In genomic region chr19:11558881-11559828, GRCh38 we compare ENCODE assay signal across 8 cellular contexts. TPM values are rescaled to one million over a fixed set of nuclear protein-coding genes. Genes with fewer than 3 reads are reported as not detected.
DNase-seq lines count a peak whose midpoint lies in the region; ATAC-seq, FAIRE-seq and TF ChIP-seq lines count a peak whose summit lies in the region.

TSS of gene ELOF1 (minus strand) at chr19:11559230. CDS start at chr19:11554347, 4,883 bp downstream.

- H3K36me3 Mint-ChIP-seq in memory B cell, result peaks cover 11% of the 10 kb centered on the region

- H3K9me3 ChIP-seq in H1 (ENCODE audit: insufficient read depth in 2 of 2, low read depth in 1 of 2, low read length in 1 of 2), result no peaks in the 10 kb centered on the region

- H3K4me1 Mint-ChIP-seq in memory B cell, result peaks cover 49% of the 10 kb centered on the region

- POLR2A ChIA-PET in H1 (lab: Charles Lee; ENCODE audit: partially characterized antibody), result interaction anchor here (0.8 to 2.5 kb wide), 21 partner anchors 9 to 1255 kb away, joined by 3 to 10 read pairs (median 5); partner anchors contain the start of genes CNN1 and ECSIT

- no peaks in the 10 kb centered on the region for H3K27me3 ChIP-seq in H1 (replicated peaks in 1 of 4; ENCODE audit: control insufficient read depth in 3 of 4, extremely low read depth in 1 of 4, insufficient read depth in 3 of 4, low read length in 3 of 4)

- CTCF ChIA-PET in H1 (lab: Charles Lee; ENCODE audit: partially characterized antibody), result interaction anchor here (0.8 to 3.2 kb wide), 16 partner anchors 8 to 426 kb away, joined by 3 to 24 read pairs (median 5); partner anchors contain the start of gene ZNF653

- H3K4me1 ChIP-seq in H1 (replicated peaks in 1 of 4; ENCODE audit: control insufficient read depth in 3 of 4, insufficient read depth in 4 of 4, low read length in 3 of 4), result peaks cover 0 to 3% (median 0%) of the 10 kb centered on the region in 4 experiments; a peak in 4 of 7 replicates

- H3K14ac ChIP-seq in H1 (ENCODE audit: insufficient read length), result no peak within 1 kb of the TSS

- peak within 1 kb of the TSS; percentile 2 for H4K91ac ChIP-seq in H1 (replicated peaks; ENCODE audit: insufficient read length, low read length)

- peak within 1 kb of the TSS; percentile 99 for H4K5ac ChIP-seq in H1 (ENCODE audit: insufficient read length, low read depth, low read length)

- peak in 1 of 2 experiments; percentile 79; a peak in 2 of 3 replicates for TF ChIP-seq POLR2A in H1 (IDR thresholded peaks at IDR 0.05; ENCODE audit: control extremely low read depth in 1 of 2, low read depth in 2 of 2, low read length in 2 of 2)

- H3K23ac ChIP-seq in H1 (ENCODE audit: insufficient read length), result no peak within 1 kb of the TSS

- H3K4ac ChIP-seq in H1 (replicated peaks; ENCODE audit: insufficient read length, low read depth, low read length), result peak within 1 kb of the TSS; percentile 94

- peak within 1 kb of the TSS; percentile 97 for H3K27ac Mint-ChIP-seq in memory B cell

- H4K20me1 ChIP-seq in H1 (replicated peaks in 1 of 2; ENCODE audit: control insufficient read depth in 1 of 2, insufficient read depth in 2 of 2, low read length in 2 of 2), result peaks cover 0 to 13% of the 10 kb centered on the region in 2 experiments

- TF ChIP-seq CTCF in GM20000 (IDR thresholded peaks at IDR 0.05; ENCODE audit: extremely low read depth, missing control alignments) (peak; percentile 25), H1 (IDR thresholded peaks at IDR 0.05; ENCODE audit: control extremely low read depth in 1 of 3, insufficient read depth in 1 of 3, low read depth in 1 of 3, low read length in 3 of 3) (peak in 1 of 3 experiments; percentile 17; a peak in 1 of 4 replicates)

- H4K8ac ChIP-seq in H1 (ENCODE audit: extremely low read depth, insufficient read depth, low read length), result peak within 1 kb of the TSS; percentile 86

- no peak within 1 kb of the TSS for H2BK12ac ChIP-seq in H1 (ENCODE audit: low read depth, low read length)

- no peaks in the 10 kb centered on the region for H3K27me3 Mint-ChIP-seq in memory B cell

- ATAC-seq in memory B cell (ENCODE audit: low read depth), result peak; percentile 79

- H2AFZ ChIP-seq in H1 (ENCODE audit: low read length), result peak within 1 kb of the TSS; percentile 99

- peak within 1 kb of the TSS; percentile 1; the same call in 1 of the 2 replicates for H3K27ac ChIP-seq in H1 (ENCODE audit: low read depth, low read length)

- peak within 1 kb of the TSS; percentile 5 for H2BK120ac ChIP-seq in H1 (replicated peaks; ENCODE audit: low read depth, low read length)

- no peak within 1 kb of the TSS for H2BK15ac ChIP-seq in H1 (ENCODE audit: low read length)

- H2AK5ac ChIP-seq in H1 (ENCODE audit: low read depth, low read length), result no peak within 1 kb of the TSS

- H2BK20ac ChIP-seq in H1 (ENCODE audit: low read length), result no peak within 1 kb of the TSS

- peak within 1 kb of the TSS; percentile 51 to 86 (median 62) for H3K9ac ChIP-seq in H1 (replicated peaks in 1 of 4; ENCODE audit: extremely low read depth in 1 of 4, low read depth in 3 of 4, low read length in 3 of 4)

- 9% methylated on average over 54 of the region's 57 CpGs; no CpG with 5 or more reads in 1 of the 2 experiments for WGBS in H1 (ENCODE audit: extremely low coverage in 1 of 2, insufficient coverage in 1 of 2, insufficient read length in 1 of 2, insufficient replicate concordance in 2 of 2, low coverage in 1 of 2, low lambda C conversion rate in 2 of 2, missing lambda C conversion rate in 1 of 2), 2 experiments

- 0 out of 4 replicates have a peak, but pooled peaks have one; percentile 4 to 5 for TF ChIP-seq RAD21 in H1 (IDR thresholded peaks at IDR 0.05 in 1 of 2, conservative IDR thresholded peaks at IDR 0.05 in 1 of 2; ENCODE audit: low read depth in 2 of 2, low read length in 2 of 2)

- H3K4me3 Mint-ChIP-seq in memory B cell, result peak within 1 kb of the TSS; percentile 99

- H2BK5ac ChIP-seq in H1 (ENCODE audit: low read depth, low read length), result peak within 1 kb of the TSS; percentile 53; the same call in 1 of the 2 replicates

- no peak for FAIRE-seq in H1 (lab: Jason Lieb, UNC)

- no peak within 1 kb of the TSS; the same call in 1 of the 2 replicates for H3K18ac ChIP-seq in H1 (ENCODE audit: extremely low read depth, low read length)

- peaks cover 14% of the 10 kb centered on the region for H3K79me1 ChIP-seq in H1 (ENCODE audit: low read depth, low read length)

- H3K79me2 ChIP-seq in H1 (ENCODE audit: control insufficient read depth in 1 of 2, insufficient read depth in 2 of 2, low read length in 2 of 2), result peaks cover 4 to 33% of the 10 kb centered on the region in 2 experiments; a peak in 3 of 4 replicates

- H3K4me3 ChIP-seq in H1 (ENCODE audit: extremely low read depth in 1 of 4, insufficient read depth in 2 of 4, low read depth in 3 of 4, low read length in 4 of 4), result peak within 1 kb of the TSS; percentile 82 to 95 (median 90)

- peaks cover 7% of the 10 kb centered on the region; the same call in 1 of the 2 replicates for H3K23me2 ChIP-seq in H1 (ENCODE audit: low read depth, low read length)

- DNase-seq in CMK (ENCODE audit: low read depth), result peak; percentile 97
- DNase-seq in GM20000 (ENCODE audit: low spot score), result peak; percentile 96
- peak in 75 of 76 experiments; percentile 75 to 100 (median 99) for DNase-seq in HUDEP-2 (lab: John Stamatoyannopoulos, UW; ENCODE audit: unreplicated experiment in 76 of 76)
- DNase-seq in NOMO-1 treated with dmso at 0.1 percent for 144 hours (lab: John Stamatoyannopoulos, UW; ENCODE audit: unreplicated experiment), result peak; percentile 95
- DNase-seq in activated CD8-positive, alpha-beta memory T cell treated with anti-CD3 and anti-CD28 coated beads for 48 hours (ENCODE audit: low read depth in 2 of 3, low spot score in 2 of 3), result peak; percentile 92 to 95 (median 94)
- DNase-seq in H1 (ENCODE audit: low read depth in 1 of 2, low spot score in 2 of 2), result peak; percentile 95
- DNase-seq in memory B cell (ENCODE audit: low spot score in 2 of 2), result peak; percentile 85 to 93
- DNase-seq in stimulated activated CD8-positive, alpha-beta memory T cell treated with anti-CD3 and anti-CD28 coated beads, Interleukin-12 subunit alpha, Interleukin-12 subunit beta, amount 100 ng/mL, for 24 hours (ENCODE audit: extremely low read depth), result peak; percentile 95

- no peak for TF ChIP-seq EP300 in H1 (IDR thresholded peaks at IDR 0.05; ENCODE audit: borderline replicate concordance in 1 of 2, low read depth in 2 of 2, low read length in 2 of 2)

- peaks cover 0 to 4% (median 3%) of the 10 kb centered on the region in 4 experiments; a peak in 4 of 8 replicates for H3K36me3 ChIP-seq in H1 (ENCODE audit: control insufficient read depth in 2 of 4, insufficient read depth in 4 of 4, low read length in 3 of 4)

- no peaks in the 10 kb centered on the region for H3K9me3 Mint-ChIP-seq in memory B cell

- peak within 1 kb of the TSS; percentile 69 for H3K56ac ChIP-seq in H1 (replicated peaks; ENCODE audit: insufficient read length, low read depth, low read length)

- peak within 1 kb of the TSS; percentile 87 to 93 for H3K4me2 ChIP-seq in H1 (ENCODE audit: insufficient read depth in 1 of 2, low read depth in 2 of 2, low read length in 2 of 2)

TF ChIP-seq in H1, 55 proteins besides CTCF, POLR2A, EP300 and RAD21 (continues in another document):
- TF ChIP-seq CTBP2 (IDR thresholded peaks at IDR 0.05; ENCODE audit: borderline replicate concordance, insufficient read depth, insufficient read length, low read length) (no peak), GABPA (IDR thresholded peaks at IDR 0.05; ENCODE audit: borderline replicate concordance, insufficient read depth, low read length) (peak; percentile 92), ASH2L (IDR thresholded peaks at IDR 0.05; ENCODE audit: low read length) (peak; percentile 98), JUND (IDR thresholded peaks at IDR 0.05; ENCODE audit: low read length) (no peak), CHD1 (IDR thresholded peaks at IDR 0.05; ENCODE audit: low read depth, low read length) (no peak), NRF1 (IDR thresholded peaks at IDR 0.05; ENCODE audit: low read depth, low read length) (peak; percentile 97), ZNF274 (IDR thresholded peaks at IDR 0.05; ENCODE audit: borderline replicate concordance, extremely low read depth, low read length) (no peak), KDM4A (IDR thresholded peaks at IDR 0.05; ENCODE audit: low read depth, low read length, severe bottlenecking) (peak; percentile 76), SIRT6 (IDR thresholded peaks at IDR 0.05; ENCODE audit: low read length) (no peak), CREB1 (IDR thresholded peaks at IDR 0.05) (peak; percentile 8; the same call in 1 of the 2 replicates), SP4 (IDR thresholded peaks at IDR 0.05; ENCODE audit: low read length) (no peak), TBP (IDR thresholded peaks at IDR 0.05; ENCODE audit: low read depth, low read length) (peak; percentile 79), YY1 (IDR thresholded peaks at IDR 0.05; ENCODE audit: low read depth, low read length) (no peak), POLR2AphosphoS5 (IDR thresholded peaks at IDR 0.05; ENCODE audit: low read depth, low read length) (peak; percentile 69; the same call in 1 of the 2 replicates), MAFK (IDR thresholded peaks at IDR 0.05; ENCODE audit: low read depth, low read length) (no peak), SIN3A (conservative IDR thresholded peaks at IDR 0.05 in 1 of 2, IDR thresholded peaks at IDR 0.05 in 1 of 2; ENCODE audit: low read depth in 1 of 2, low read length in 2 of 2) (peak; percentile 82 to 86; a peak in 3 of 4 replicates), SAP30 (IDR thresholded peaks at IDR 0.05; ENCODE audit: insufficient read depth, insufficient replicate concordance, low read length) (peak; percentile 45), PHF8 (conservative IDR thresholded peaks at IDR 0.05; ENCODE audit: low read depth, low read length) (peak; percentile 96), JUN (IDR thresholded peaks at IDR 0.05; ENCODE audit: low read depth, low read length) (no peak), TAF1 (IDR thresholded peaks at IDR 0.05; ENCODE audit: low read depth, low read length) (peak; percentile 68)
- TF ChIP-seq, protein P1, sequence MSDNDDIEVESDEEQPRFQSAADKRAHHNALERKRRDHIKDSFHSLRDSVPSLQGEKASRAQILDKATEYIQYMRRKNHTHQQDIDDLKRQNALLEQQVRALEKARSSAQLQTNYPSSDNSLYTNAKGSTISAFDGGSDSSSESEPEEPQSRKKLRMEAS (IDR thresholded peaks at IDR 0.05), result peak; percentile 27; the same call in 1 of the 2 replicates

RNA-seq across cellular contexts. Expression of gene ELOF1, which starts in this region (rescaled TPM):
- 84.2 and 88.4 TPM in 2 replicates for total RNA-seq in H1 (2021; fragmentation: NEBNext Ultra II Directional; extraction: Animal tissue kit (Norgen Biotek cat#: 25700))
- 101 and 160 TPM in 2 replicates for polyA plus RNA-seq in H1 (2011; rRNA removed)
- polyA plus RNA-seq in H1 (2011; cell fraction: cytosol; rRNA removed), result 144 TPM
- polyA plus RNA-seq in H1 (2011; cell fraction: nucleus; rRNA removed), result 65.0 TPM
- 86.7 to 104 TPM (median 91.1 TPM) in 4 replicates for polyA plus RNA-seq in H1 (2012, experiment 1 of 2)
- polyA plus RNA-seq in H1 (2012, experiment 2 of 2), result 112 TPM
- 63.3 TPM for polyA plus RNA-seq in H1 (2013, experiment 1 of 2)
- 63.8 TPM for polyA plus RNA-seq in H1 (2013, experiment 2 of 2)
- polyA minus RNA-seq in H1 (2011; rRNA and poly(A)+ RNA removed), result 30.2 and 38.3 TPM in 2 replicates
- 31.8 TPM for polyA minus RNA-seq in H1 (2011; cell fraction: cytosol; rRNA and poly(A)+ RNA removed)
- polyA minus RNA-seq in H1 (2011; cell fraction: nucleus; rRNA and poly(A)+ RNA removed), result 35.5 TPM

Comparison
In these comparisons a context has a peak if more than half of its experiments do, and no peak if none do; other contexts are left out.
1. Peak in every context shown above with its lines: DNase-seq, ATAC-seq, H3K4me3 ChIP-seq and H3K27ac ChIP-seq.